9 cellular contexts compared by ENCODE assay signal in genomic region chr22:43226368-43226979, GRCh38. TPM values are rescaled to one million over a fixed set of nuclear protein-coding genes. Genes with fewer than 3 reads are reported as not detected.
A peak's percentile ranks its signal among the peaks of the same experiment; 100 is the strongest.
DNase-seq lines count a peak whose midpoint lies in the region; ATAC-seq and TF ChIP-seq lines count a peak whose summit lies in the region.
"Had no signal": no experiment of that assay in that cellular context is flagged by ENCODE, and none has a peak within 500 bp of the region (broad histone marks: within the 10 kb centered on the region; RNA-seq: fewer than 3 reads in every experiment).

No MANE protein-coding gene starts in this region.

- H3K9me3 ChIP-seq in BLaER1 treated with 17β-estradiol and CSF1 and Interleukin-3, amounts not matched to agents 10 nM and 100 nM (replicated peaks in 1 of 11) = no peaks in the 10 kb centered on the region

- no peaks in the 10 kb centered on the region for H3K36me3 ChIP-seq in BLaER1 treated with 17β-estradiol and CSF1 and Interleukin-3, amounts not matched to agents 10 nM and 100 nM

- TF ChIP-seq CTCF in choroid plexus epithelial cell (conservative IDR thresholded peaks at IDR 0.05; ENCODE audit: low read depth, low read length) = no peak

- peaks cover 4 to 10% (median 8%) of the 10 kb centered on the region in 4 donors for H3K4me1 Mint-ChIP-seq in naive thymus-derived CD8-positive, alpha-beta T cell
- H3K4me1 Mint-ChIP-seq in activated T-helper 1 cell treated with anti-CD3 and anti-CD28 coated beads, Interleukin-12 subunit alpha, Interleukin-12 subunit beta, Interleukin-2, Interleukin-4 antibody, amounts not matched to agents 30 ng/mL and 10 ng/mL and 1 ng/mL, durations not matched to agents 14 hours and 24 hours and 36 hours (ENCODE audit: low read depth) = peaks cover 6% of the 10 kb centered on the region

- peak overlapping the region in 5 of 11 experiments; percentile 10 to 45 (median 29); a peak in 5 of 22 replicates for H3K9ac ChIP-seq in BLaER1 treated with 17β-estradiol and CSF1 and Interleukin-3, amounts not matched to agents 10 nM and 100 nM

- peak overlapping the region in 4 of 10 donors; percentile 25 to 64 (median 45) for H3K27ac Mint-ChIP-seq in naive thymus-derived CD8-positive, alpha-beta T cell
- no peak overlapping the region for H3K27ac Mint-ChIP-seq in activated T-helper 1 cell treated with anti-CD3 and anti-CD28 coated beads, Interleukin-12 subunit alpha, Interleukin-12 subunit beta, Interleukin-2, Interleukin-4 antibody, amounts not matched to agents 30 ng/mL and 10 ng/mL and 1 ng/mL, durations not matched to agents 14 hours and 24 hours and 36 hours

- peak overlapping the region in 2 of 10 donors; percentile 14 to 21 for H3K4me3 Mint-ChIP-seq in naive thymus-derived CD8-positive, alpha-beta T cell
- H3K4me3 Mint-ChIP-seq in activated T-helper 1 cell treated with anti-CD3 and anti-CD28 coated beads, Interleukin-12 subunit alpha, Interleukin-12 subunit beta, Interleukin-2, Interleukin-4 antibody, amounts not matched to agents 30 ng/mL and 10 ng/mL and 1 ng/mL, durations not matched to agents 14 hours and 24 hours and 36 hours = no peak overlapping the region

- DNase-seq in NCI-H510A treated with DMSO at 0.1 percent for 48 hours (lab: John Stamatoyannopoulos, UW) (peak; percentile 20), choroid plexus epithelial cell (ENCODE audit: low read depth) (peak; percentile 10), DMS 273 (lab: John Stamatoyannopoulos, UW; ENCODE audit: unreplicated experiment) (no peak), NCI-H526 (lab: John Stamatoyannopoulos, UW) (no peak)
- no peak for DNase-seq in naive thymus-derived CD8-positive, alpha-beta T cell
- no peak for DNase-seq in activated T-helper 1 cell treated with anti-CD3 and anti-CD28 coated beads, Interleukin-12 subunit alpha, Interleukin-12 subunit beta, Interleukin-2, Interleukin-4 antibody, amounts not matched to agents 30 ng/mL and 10 ng/mL and 1 ng/mL, durations not matched to agents 14 hours and 24 hours and 36 hours (ENCODE audit: low spot score)
- no peak for DNase-seq in activated CD4-positive, alpha-beta T cell treated with anti-CD3 and anti-CD28 coated beads, Interleukin-2, amount 50 U/mL, for 48 hours
- DNase-seq: stimulated activated naive CD4-positive, alpha-beta T cell had no signal

- H3K36me3 Mint-ChIP-seq in naive thymus-derived CD8-positive, alpha-beta T cell = no peaks in the 10 kb centered on the region
- no peaks in the 10 kb centered on the region for H3K36me3 Mint-ChIP-seq in activated T-helper 1 cell treated with anti-CD3 and anti-CD28 coated beads, Interleukin-12 subunit alpha, Interleukin-12 subunit beta, Interleukin-2, Interleukin-4 antibody, amounts not matched to agents 30 ng/mL and 10 ng/mL and 1 ng/mL, durations not matched to agents 14 hours and 24 hours and 36 hours (ENCODE audit: low read depth)

- ATAC-seq in naive thymus-derived CD8-positive, alpha-beta T cell = peak; percentile 40 to 73

- peak overlapping the region; percentile 57 to 83 (median 77) for H3K4me2 ChIP-seq in BLaER1 treated with 17β-estradiol and CSF1 and Interleukin-3, amounts not matched to agents 10 nM and 100 nM

- H3K4me3 ChIP-seq in BLaER1 treated with 17β-estradiol and CSF1 and Interleukin-3, amounts not matched to agents 10 nM and 100 nM = no peak overlapping the region
- no peak overlapping the region for H3K4me3 ChIP-seq in choroid plexus epithelial cell (ENCODE audit: low read depth, low read length)

- peaks cover 0 to 8% (median 4%) of the 10 kb centered on the region in 5 donors for H3K27me3 Mint-ChIP-seq in naive thymus-derived CD8-positive, alpha-beta T cell
- H3K27me3 Mint-ChIP-seq in activated T-helper 1 cell treated with anti-CD3 and anti-CD28 coated beads, Interleukin-12 subunit alpha, Interleukin-12 subunit beta, Interleukin-2, Interleukin-4 antibody, amounts not matched to agents 30 ng/mL and 10 ng/mL and 1 ng/mL, durations not matched to agents 14 hours and 24 hours and 36 hours (ENCODE audit: insufficient read depth) = peaks cover 5% of the 10 kb centered on the region

- peaks cover 15 to 72% (median 46%) of the 10 kb centered on the region in 10 experiments for H3K4me1 ChIP-seq in BLaER1 treated with 17β-estradiol and CSF1 and Interleukin-3, amounts not matched to agents 10 nM and 100 nM

- peaks cover 0 to 22% (median 0%) of the 10 kb centered on the region in 11 experiments; a peak in 3 of 22 replicates for H4K20me1 ChIP-seq in BLaER1 treated with 17β-estradiol and CSF1 and Interleukin-3, amounts not matched to agents 10 nM and 100 nM

- peak overlapping the region in 4 of 11 experiments; percentile 25 to 56 (median 37); a peak in 5 of 22 replicates for H3K27ac ChIP-seq in BLaER1 treated with 17β-estradiol and CSF1 and Interleukin-3, amounts not matched to agents 10 nM and 100 nM

- no peaks in the 10 kb centered on the region for H3K9me3 Mint-ChIP-seq in naive thymus-derived CD8-positive, alpha-beta T cell
- no peaks in the 10 kb centered on the region for H3K9me3 Mint-ChIP-seq in activated T-helper 1 cell treated with anti-CD3 and anti-CD28 coated beads, Interleukin-12 subunit alpha, Interleukin-12 subunit beta, Interleukin-2, Interleukin-4 antibody, amounts not matched to agents 30 ng/mL and 10 ng/mL and 1 ng/mL, durations not matched to agents 14 hours and 24 hours and 36 hours

- H3K27me3 ChIP-seq in BLaER1 treated with 17β-estradiol and CSF1 and Interleukin-3, amounts not matched to agents 10 nM and 100 nM = no peaks in the 10 kb centered on the region

- intact Hi-C loops in activated T-helper 1 cell treated with anti-CD3 and anti-CD28 coated beads, Interleukin-12 subunit alpha, Interleukin-12 subunit beta, Interleukin-2, Interleukin-4 antibody, amounts not matched to agents 30 ng/mL and 10 ng/mL and 1 ng/mL, durations not matched to agents 14 hours and 24 hours and 36 hours (cut with micrococcal nuclease) = no loop called here

- POLR2A ChIA-PET in naive thymus-derived CD8-positive, alpha-beta T cell (lab: Charles Lee) = interaction anchor here (0.6 kb wide), 1 partner anchor 120 kb away, joined by 3 read pairs; no protein-coding TSS in a partner anchor

RNA-seq across cellular contexts. Expression of gene TTLL12, which starts 39.5 kb away (rescaled TPM):
- 10 to 100 TPM; 26.0 to 26.9 TPM for total RNA-seq in naive thymus-derived CD8-positive, alpha-beta T cell
- 10 to 100 TPM; 16.2 to 31.4 (median 25.3) TPM for polyA plus RNA-seq in naive thymus-derived CD8-positive, alpha-beta T cell
- total RNA-seq in activated T-helper 1 cell treated with anti-CD3 and anti-CD28 coated beads, Interleukin-12 subunit alpha, Interleukin-12 subunit beta, Interleukin-2, Interleukin-4 antibody, amounts not matched to agents 30 ng/mL and 10 ng/mL and 1 ng/mL, durations not matched to agents 14 hours and 24 hours and 36 hours = 105 TPM in 2 replicates

Comparison
In these comparisons a context has a peak if more than half of its experiments do, and no peak if none do; other contexts are left out.
1. DNase-seq: peak in NCI-H510A treated with DMSO at 0.1 percent for 48 hours (single experiment) and choroid plexus epithelial cell (single experiment); none in naive thymus-derived CD8-positive, alpha-beta T cell (0 of 10), DMS 273 (single experiment), NCI-H526 (0 of 2), activated T-helper 1 cell treated with anti-CD3 and anti-CD28 coated beads, Interleukin-12 subunit alpha, Interleukin-12 subunit beta, Interleukin-2, Interleukin-4 antibody, amounts not matched to agents 30 ng/mL and 10 ng/mL and 1 ng/mL, durations not matched to agents 14 hours and 24 hours and 36 hours (single experiment) and activated CD4-positive, alpha-beta T cell treated with anti-CD3 and anti-CD28 coated beads, Interleukin-2, amount 50 U/mL, for 48 hours (0 of 2).